9 cellular contexts compared by ENCODE assay signal in genomic region chr15:100973351-100974034, GRCh38. TPM values are rescaled to one million over a fixed set of nuclear protein-coding genes. Genes with fewer than 3 reads are reported as not detected.
DNase-seq lines count a peak whose midpoint lies in the region; ATAC-seq and TF ChIP-seq lines count a peak whose summit lies in the region.
"Had no signal": no experiment of that assay in that cellular context is flagged by ENCODE, and none has a peak within 500 bp of the region (broad histone marks: within the 10 kb centered on the region; RNA-seq: fewer than 3 reads in every experiment).

No MANE protein-coding gene starts in this region.

- H3K14ac ChIP-seq in mesenchymal stem cell (ENCODE audit: low read length in 2 of 2) = peak overlapping the region in 1 of 2 experiments; percentile 83

- H2BK120ac ChIP-seq in mesenchymal stem cell (ENCODE audit: low read depth, low read length) = no peak overlapping the region

- H3K36me3 ChIP-seq in heart left ventricle (peaks cover 0 to 8% (median 0%) of the 10 kb centered on the region in 9 donors), mesenchymal stem cell (ENCODE audit: control insufficient read depth in 1 of 2, insufficient read depth in 2 of 2, low read depth in 1 of 2, low read length in 2 of 2) (peaks cover 2 to 6% of the 10 kb centered on the region in 2 experiments), transverse colon (no peaks in the 10 kb centered on the region), gastroesophageal sphincter (peaks cover 0 to 3% of the 10 kb centered on the region in 2 donors)

- no peak overlapping the region for H2BK12ac ChIP-seq in mesenchymal stem cell (ENCODE audit: low read length in 2 of 2)

- H4K91ac ChIP-seq in mesenchymal stem cell (ENCODE audit: low read length) = no peak overlapping the region

- H2BK5ac ChIP-seq in mesenchymal stem cell (ENCODE audit: low read depth, low read length, poor library complexity, severe bottlenecking) = no peak overlapping the region

- H3K27ac ChIP-seq in heart left ventricle (no peak overlapping the region), mesenchymal stem cell (ENCODE audit: low read length, poor library complexity, severe bottlenecking) (no peak overlapping the region), transverse colon (no peak overlapping the region), gastroesophageal sphincter (no peak overlapping the region)

- H4K8ac ChIP-seq in mesenchymal stem cell (ENCODE audit: low read length) = no peak overlapping the region

- 6 to 19% (median 12%) methylated on average over 13 to 84 of the region's 84 CpGs for WGBS in heart left ventricle, 4 donors
- WGBS in mesenchymal stem cell = under 1% methylated on average over 77 of the region's 84 CpGs
- 52% methylated on average over 58 of the region's 84 CpGs; no CpG with 5 or more reads in 1 of the 2 donors for whole genome bisulfite sequencing in transverse colon (ENCODE audit: low coverage in 1 of 2), 2 donors
- no CpG with 5 or more reads among the region's 84 CpGs for WGBS in gastroesophageal sphincter (ENCODE audit: low coverage in 1 of 2), 2 donors

- H2AFZ ChIP-seq in mesenchymal stem cell (ENCODE audit: low read depth, low read length) = no peak overlapping the region

- H3K4me2 ChIP-seq in mesenchymal stem cell (ENCODE audit: low read length, poor library complexity, severe bottlenecking) = peak overlapping the region; percentile 96

- H3K4me3 ChIP-seq in heart left ventricle (peak overlapping the region in 11 of 12 donors; percentile 7 to 42 (median 30)), epithelial cell of proximal tubule (ENCODE audit: low read depth, low read length) (peak overlapping the region; percentile 58), mesenchymal stem cell (ENCODE audit: insufficient read depth in 1 of 2, low read depth in 1 of 2, low read length in 2 of 2) (peak overlapping the region; percentile 49 to 59), transverse colon (peak overlapping the region in 3 of 4 donors; percentile 21 to 44 (median 44)), gastroesophageal sphincter (peak overlapping the region in 1 of 2 donors; percentile 44)

- H3K9me3 ChIP-seq in heart left ventricle = peaks cover 0 to 4% (median 0%) of the 10 kb centered on the region in 12 donors
- no peaks in the 10 kb centered on the region for H3K9me3 ChIP-seq in mesenchymal stem cell (ENCODE audit: control insufficient read depth, low read length)
- no peaks in the 10 kb centered on the region for H3K9me3 ChIP-seq in transverse colon
- no peaks in the 10 kb centered on the region for H3K9me3 ChIP-seq in gastroesophageal sphincter

- no peak overlapping the region for H3K4ac ChIP-seq in mesenchymal stem cell (ENCODE audit: low read depth in 1 of 2, low read length in 2 of 2)

- in situ Hi-C loops in transverse colon (cut with MboI; ENCODE audit: low pct_ligation_motif_present in 1 of 4, low pct_unique_long_range_greater_than_20kb in 1 of 4, low sequenced_read_pairs in 3 of 4) = no loop called here

- no peaks in the 10 kb centered on the region for H3K79me1 ChIP-seq in mesenchymal stem cell (replicated peaks; ENCODE audit: low read length, poor library complexity, severe bottlenecking)

- H3K18ac ChIP-seq in mesenchymal stem cell (ENCODE audit: low read depth in 1 of 2, low read length in 2 of 2) = no peak overlapping the region

- TF ChIP-seq EP300 in transverse colon (IDR thresholded peaks at IDR 0.05; ENCODE audit: low read depth) = no peak
- no peak for TF ChIP-seq EP300 in gastroesophageal sphincter (IDR thresholded peaks at IDR 0.05)

- H2BK15ac ChIP-seq in mesenchymal stem cell (ENCODE audit: low read depth, poor library complexity, severe bottlenecking) = no peak overlapping the region

- no peak overlapping the region for H3K9ac ChIP-seq in mesenchymal stem cell (ENCODE audit: low read length)

- intact Hi-C loops in heart left ventricle (cut with DNase I) (loop anchor here in 1 of 10 donors (2.0 kb wide), 1 partner anchor 53 kb away; no protein-coding TSS in a partner anchor), Right ventricle myocardium inferior (cut with DNase I) (loop anchor here (10.0 kb wide), 1 partner anchor 249 kb away; no protein-coding TSS in a partner anchor), transverse colon (cut with DNase I; ENCODE audit: low total_unique reads) (no loop called here)

- H3K4me1 ChIP-seq in heart left ventricle (peaks cover 0 to 14% (median 1%) of the 10 kb centered on the region in 12 donors), mesenchymal stem cell (ENCODE audit: control insufficient read depth, insufficient read depth, low read depth, low read length) (peaks cover 10% of the 10 kb centered on the region), transverse colon (peaks cover 0 to 11% (median 8%) of the 10 kb centered on the region in 4 donors), gastroesophageal sphincter (peaks cover 0 to 12% (median 5%) of the 10 kb centered on the region in 3 donors)

- peak in 1 of 5 donors; percentile 49 for DNase-seq in heart left ventricle
- DNase-seq in Right ventricle myocardium inferior (ENCODE audit: missing footprints) = no peak
- no peak for DNase-seq in epithelial cell of proximal tubule (ENCODE audit: low read depth)
- DNase-seq in mesenchymal stem cell = peak; percentile 10
- DNase-seq in transverse colon = no peak
- DNase-seq in NCI-H2171 (lab: John Stamatoyannopoulos, UW) = no peak
- DNase-seq in RKO (ENCODE audit: low spot score) = no peak
- DNase-seq: stimulated activated CD4-positive, alpha-beta T cell treated with anti-CD3 and anti-CD28 coated beads, Interleukin-1b, Interleukin-23, amount 100 ng/mL, for 48 hours had no signal

- peak overlapping the region in 1 of 2 experiments; percentile 78 for H3K23ac ChIP-seq in mesenchymal stem cell (ENCODE audit: low read length in 2 of 2)

- ATAC-seq in heart left ventricle (peak in 1 of 4 donors; percentile 18), Right ventricle myocardium inferior (no peak), gastroesophageal sphincter (no peak)

- no peak for TF ChIP-seq POLR2A in heart left ventricle (IDR thresholded peaks at IDR 0.05)
- no peak for TF ChIP-seq POLR2A in transverse colon (IDR thresholded peaks at IDR 0.05)
- no peak for TF ChIP-seq POLR2A in gastroesophageal sphincter (IDR thresholded peaks at IDR 0.05)

- H3K27me3 ChIP-seq in heart left ventricle (peaks cover 9 to 46% (median 16%) of the 10 kb centered on the region in 9 donors), mesenchymal stem cell (ENCODE audit: control insufficient read depth in 1 of 2, insufficient read depth in 1 of 2, low read length in 2 of 2) (peaks cover 0 to 48% of the 10 kb centered on the region in 2 experiments), transverse colon (peaks cover 16% of the 10 kb centered on the region), gastroesophageal sphincter (peaks cover 51% of the 10 kb centered on the region)

- H2AK5ac ChIP-seq in mesenchymal stem cell (ENCODE audit: low read length, severe bottlenecking) = no peak overlapping the region

- no peak for TF ChIP-seq CTCF in heart left ventricle (IDR thresholded peaks at IDR 0.05)
- no peak for TF ChIP-seq CTCF in epithelial cell of proximal tubule (conservative IDR thresholded peaks at IDR 0.05; ENCODE audit: low read depth, low read length)
- TF ChIP-seq CTCF in transverse colon (IDR thresholded peaks at IDR 0.05) = peak in 1 of 5 experiments; percentile 12
- no peak for TF ChIP-seq CTCF in gastroesophageal sphincter (IDR thresholded peaks at IDR 0.05)

RNA-seq across cellular contexts. Expression of gene LRRK1, which starts 54.3 kb away (rescaled TPM):
- 10 to 100 TPM in 1 of 9 donors, 1 to 10 TPM in 8; 1.4 to 12.7 (median 2.1) TPM for total RNA-seq in heart left ventricle
- polyA plus RNA-seq in heart left ventricle = 1 to 10 TPM; 1.3 to 2.1 TPM
- 2.7 TPM for total RNA-seq in Right ventricle myocardium inferior
- total RNA-seq in epithelial cell of proximal tubule = 8.1 and 8.8 TPM in 2 replicates
- 1.8 TPM for polyA plus RNA-seq in mesenchymal stem cell (2013, experiment 1 of 2)
- polyA plus RNA-seq in mesenchymal stem cell (2013, experiment 2 of 2) = 1.5 TPM
- total RNA-seq in transverse colon = 100 to 1,000 TPM in 2 of 4 donors, 10 to 100 TPM in 2; 52.7 to 107 (median 82.7) TPM
- total RNA-seq in gastroesophageal sphincter = 10 to 100 TPM; 12.1 to 23.8 (median 15.2) TPM
